In the genomic region with DNA sequence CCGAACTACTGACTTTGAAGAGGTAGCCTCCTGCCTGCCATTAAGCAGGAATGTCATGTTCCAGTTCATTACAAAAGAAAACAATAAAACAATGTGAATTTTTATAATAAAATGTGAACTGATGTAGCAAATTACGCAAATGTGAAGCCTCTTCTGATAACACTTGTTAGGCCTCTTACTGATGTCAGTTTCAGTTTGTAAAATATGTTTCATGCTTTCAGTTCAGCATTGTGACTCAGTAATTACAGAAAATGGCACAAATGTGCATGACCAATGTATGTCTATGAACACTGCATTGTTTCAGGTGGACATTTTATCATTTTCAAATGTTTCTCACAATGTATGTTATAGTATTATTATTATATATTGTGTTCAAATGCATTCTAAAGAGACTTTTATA, we compare ENCODE assay signal across 8 cellular contexts.
DNase-seq lines count a peak whose midpoint lies in the region; ATAC-seq and TF ChIP-seq lines count a peak whose summit lies in the region.

No MANE protein-coding gene starts in this region.

- intact Hi-C loops in CD4-positive, alpha-beta memory T cell (cut with micrococcal nuclease), result loop anchor here (1.0 to 5.0 kb wide), 2 partner anchors 42 to 73 kb away; no protein-coding TSS in a partner anchor
- intact Hi-C loops in PC-9 (cut with micrococcal nuclease; ENCODE audit: unreplicated experiment), result no loop called here

- no peaks in the 10 kb centered on the region for H3K27me3 ChIP-seq in CD4-positive, alpha-beta memory T cell (ENCODE audit: insufficient read depth, low read length)
- H3K27me3 ChIP-seq in PC-9 (ENCODE audit: insufficient read depth, low read depth) (no peaks in the 10 kb centered on the region), hepatocyte (no peaks in the 10 kb centered on the region)

- TF ChIP-seq CTCF in PC-9 (conservative IDR thresholded peaks at IDR 0.05) (no peak), hepatocyte (IDR thresholded peaks at IDR 0.05; ENCODE audit: poor library complexity) (no peak)

- no peaks in the 10 kb centered on the region for H3F3A ChIP-seq in PC-9 (ENCODE audit: insufficient read depth, low read depth)

- no peaks in the 10 kb centered on the region for H4K20me1 ChIP-seq in PC-9 (ENCODE audit: insufficient read depth)
- no peaks in the 10 kb centered on the region for H4K20me1 ChIP-seq in hepatocyte (ENCODE audit: insufficient read depth, poor library complexity, severe bottlenecking)

- H3K4me1 ChIP-seq in CD4-positive, alpha-beta memory T cell (ENCODE audit: insufficient read depth, low read length), result peaks cover 73% of the 10 kb centered on the region
- H3K4me1 ChIP-seq in PC-9 (replicated peaks; ENCODE audit: insufficient read depth), result no peaks in the 10 kb centered on the region
- H3K4me1 ChIP-seq in hepatocyte (ENCODE audit: insufficient read depth), result no peaks in the 10 kb centered on the region

- BruUV-seq in PC-9 (replicated peaks; lab: Mats Ljungman, UMichigan), result no TSS peak

- H3K4me3 ChIP-seq in CD4-positive, alpha-beta memory T cell (ENCODE audit: low read length in 2 of 2), result no peak overlapping the region
- H3K4me3 ChIP-seq in PC-9 (no peak overlapping the region), hepatocyte (no peak overlapping the region)

- H3K27me3 Mint-ChIP-seq in CD4-positive, alpha-beta memory T cell, result no peaks in the 10 kb centered on the region
- no peaks in the 10 kb centered on the region for H3K27me3 Mint-ChIP-seq in effector memory CD8-positive, alpha-beta T cell

- peaks cover 39 to 45% of the 10 kb centered on the region in 2 donors for H3K36me3 Mint-ChIP-seq in CD4-positive, alpha-beta memory T cell
- peaks cover 62% of the 10 kb centered on the region for H3K36me3 Mint-ChIP-seq in effector memory CD8-positive, alpha-beta T cell (ENCODE audit: insufficient read depth)

- H2AFZ ChIP-seq in PC-9, result no peak overlapping the region
- H2AFZ ChIP-seq in hepatocyte, result no peak overlapping the region

- no peaks in the 10 kb centered on the region for H3K9me2 ChIP-seq in PC-9 (ENCODE audit: insufficient read depth)
- H3K9me2 ChIP-seq in hepatocyte (replicated peaks; ENCODE audit: insufficient read depth), result no peaks in the 10 kb centered on the region

- H3K27ac Mint-ChIP-seq in CD4-positive, alpha-beta memory T cell, result peak overlapping the region; percentile 84 to 99 (median 93)
- peak overlapping the region; percentile 76 to 95 for H3K27ac Mint-ChIP-seq in effector memory CD8-positive, alpha-beta T cell

- CTCF ChIA-PET in CD4-positive, alpha-beta memory T cell (lab: Charles Lee; ENCODE audit: partially characterized antibody), result interaction anchor here (3.0 to 4.3 kb wide), 2 partner anchors 72 to 121 kb away, joined by 16 to 26 read pairs; no protein-coding TSS in a partner anchor
- CTCF ChIA-PET in PC-9 (lab: Charles Lee), result no interaction called here

- DNase-seq in CD4-positive, alpha-beta memory T cell, result peak in 1 of 5 donors; percentile 20
- no peak for DNase-seq in effector memory CD8-positive, alpha-beta T cell
- no peak for DNase-seq in stimulated activated CD4-positive, alpha-beta T cell treated with anti-CD3 and anti-CD28 coated beads, Interleukin-4, amount 100 ng/mL, for 4 hours
- DNase-seq in PC-9, result no peak
- no peak for DNase-seq in hepatocyte (ENCODE audit: low spot score)
- no peak for DNase-seq in NK-92 treated with Interleukin-12 subunit alpha and Interleukin-12 subunit beta, amount 100 ng/mL, for 24 hours (lab: John Stamatoyannopoulos, UW)

- H3K9me3 Mint-ChIP-seq in CD4-positive, alpha-beta memory T cell, result peaks cover 0 to 2% (median 0%) of the 10 kb centered on the region in 8 donors
- no peaks in the 10 kb centered on the region for H3K9me3 Mint-ChIP-seq in effector memory CD8-positive, alpha-beta T cell

- H3K36me3 ChIP-seq in CD4-positive, alpha-beta memory T cell (ENCODE audit: insufficient read depth, low read length), result peaks cover 17% of the 10 kb centered on the region
- H3K36me3 ChIP-seq in PC-9 (ENCODE audit: low read depth) (no peaks in the 10 kb centered on the region), hepatocyte (replicated peaks; ENCODE audit: insufficient read depth, low read depth) (no peaks in the 10 kb centered on the region)

- POLR2A ChIA-PET in CD4-positive, alpha-beta memory T cell (lab: Charles Lee; ENCODE audit: partially characterized antibody), result interaction anchor here (1.1 to 16.4 kb wide), 6 partner anchors 15 to 100 kb away, joined by 3 to 216 read pairs (median 15); no protein-coding TSS in a partner anchor
- POLR2A ChIA-PET in PC-9 (lab: Charles Lee; ENCODE audit: unreplicated experiment), result no interaction called here

- 93% methylated on average over 2 of the region's 2 CpGs for WGBS in hepatocyte (ENCODE audit: low lambda C conversion rate, missing lambda C conversion rate)

- peak overlapping the region; percentile 58 for H3K27ac ChIP-seq in CD4-positive, alpha-beta memory T cell (ENCODE audit: low read depth, low read length)
- H3K27ac ChIP-seq in PC-9 (no peak overlapping the region), hepatocyte (no peak overlapping the region)

- peak overlapping the region in 6 of 8 donors; percentile 30 to 86 (median 66) for H3K4me3 Mint-ChIP-seq in CD4-positive, alpha-beta memory T cell
- H3K4me3 Mint-ChIP-seq in effector memory CD8-positive, alpha-beta T cell, result peak overlapping the region; percentile 37 to 67

- peak; percentile 27 for ATAC-seq in GM19463 (IDR thresholded peaks at IDR 0.05; ENCODE audit: unreplicated experiment)
- ATAC-seq in HG03439 (IDR thresholded peaks at IDR 0.05; ENCODE audit: unreplicated experiment), result peak; percentile 56
- peak; percentile 48 for ATAC-seq in effector memory CD8-positive, alpha-beta T cell (replicated peaks)

- H3K4me1 Mint-ChIP-seq in CD4-positive, alpha-beta memory T cell, result peaks cover 59 to 74% (median 67%) of the 10 kb centered on the region in 4 donors
- H3K4me1 Mint-ChIP-seq in effector memory CD8-positive, alpha-beta T cell (ENCODE audit: low read depth in 2 of 2), result peaks cover 43 to 52% of the 10 kb centered on the region in 2 donors

- H3K9me3 ChIP-seq in CD4-positive, alpha-beta memory T cell (ENCODE audit: control insufficient read depth in 1 of 2, low read length in 2 of 2), result no peaks in the 10 kb centered on the region
- H3K9me3 ChIP-seq in PC-9 (ENCODE audit: insufficient read depth, low read depth) (no peaks in the 10 kb centered on the region), hepatocyte (ENCODE audit: low read depth) (no peaks in the 10 kb centered on the region)

- no peaks in the 10 kb centered on the region for H3K79me2 ChIP-seq in PC-9 (ENCODE audit: low read depth)
- H3K79me2 ChIP-seq in hepatocyte, result no peaks in the 10 kb centered on the region

- no peak overlapping the region for H3K4me2 ChIP-seq in PC-9
- H3K4me2 ChIP-seq in hepatocyte, result no peak overlapping the region
